Comparison of ENCODE assay signal across 1 cellular context in the genomic region with DNA sequence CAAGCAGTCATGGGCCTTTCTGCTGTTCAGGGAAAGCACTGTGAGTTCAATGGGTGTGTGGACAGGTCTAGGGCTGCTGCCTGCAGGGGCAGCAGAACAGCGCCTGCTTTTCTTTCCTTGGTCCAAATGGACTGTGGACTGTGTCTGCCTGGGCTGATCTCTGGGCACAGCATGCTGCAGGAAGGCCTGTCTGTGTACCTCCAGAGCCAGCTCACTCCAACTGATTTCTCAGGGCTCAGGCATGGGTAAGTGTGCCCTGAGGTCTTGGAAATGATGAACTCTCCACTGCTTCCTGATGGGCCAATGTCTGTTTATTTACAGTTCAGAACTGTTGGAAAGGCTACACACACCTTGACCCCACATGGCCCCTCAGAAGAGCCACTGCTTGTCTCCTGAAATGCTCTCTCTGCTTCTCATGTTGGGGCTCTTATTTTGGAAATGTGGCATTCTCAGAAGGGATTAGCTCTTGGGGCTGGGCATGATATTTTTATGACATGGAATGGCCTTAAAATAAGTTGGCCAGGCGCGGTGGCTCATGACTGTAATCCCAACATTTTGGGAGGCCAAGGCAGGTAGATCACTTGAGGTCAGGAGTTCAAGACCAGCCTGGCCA.
TF ChIP-seq lines count a peak whose summit lies in the region.

No MANE protein-coding gene starts in this region.

TF ChIP-seq in HepG2, 621 proteins besides CTCF, POLR2A, EP300 and RAD21 (continued from another document and continues in another):
- TF ChIP-seq POGZ (CRISPR knock-in tag; IDR thresholded peaks at IDR 0.05), result no peak
- TF ChIP-seq, protein P1, sequence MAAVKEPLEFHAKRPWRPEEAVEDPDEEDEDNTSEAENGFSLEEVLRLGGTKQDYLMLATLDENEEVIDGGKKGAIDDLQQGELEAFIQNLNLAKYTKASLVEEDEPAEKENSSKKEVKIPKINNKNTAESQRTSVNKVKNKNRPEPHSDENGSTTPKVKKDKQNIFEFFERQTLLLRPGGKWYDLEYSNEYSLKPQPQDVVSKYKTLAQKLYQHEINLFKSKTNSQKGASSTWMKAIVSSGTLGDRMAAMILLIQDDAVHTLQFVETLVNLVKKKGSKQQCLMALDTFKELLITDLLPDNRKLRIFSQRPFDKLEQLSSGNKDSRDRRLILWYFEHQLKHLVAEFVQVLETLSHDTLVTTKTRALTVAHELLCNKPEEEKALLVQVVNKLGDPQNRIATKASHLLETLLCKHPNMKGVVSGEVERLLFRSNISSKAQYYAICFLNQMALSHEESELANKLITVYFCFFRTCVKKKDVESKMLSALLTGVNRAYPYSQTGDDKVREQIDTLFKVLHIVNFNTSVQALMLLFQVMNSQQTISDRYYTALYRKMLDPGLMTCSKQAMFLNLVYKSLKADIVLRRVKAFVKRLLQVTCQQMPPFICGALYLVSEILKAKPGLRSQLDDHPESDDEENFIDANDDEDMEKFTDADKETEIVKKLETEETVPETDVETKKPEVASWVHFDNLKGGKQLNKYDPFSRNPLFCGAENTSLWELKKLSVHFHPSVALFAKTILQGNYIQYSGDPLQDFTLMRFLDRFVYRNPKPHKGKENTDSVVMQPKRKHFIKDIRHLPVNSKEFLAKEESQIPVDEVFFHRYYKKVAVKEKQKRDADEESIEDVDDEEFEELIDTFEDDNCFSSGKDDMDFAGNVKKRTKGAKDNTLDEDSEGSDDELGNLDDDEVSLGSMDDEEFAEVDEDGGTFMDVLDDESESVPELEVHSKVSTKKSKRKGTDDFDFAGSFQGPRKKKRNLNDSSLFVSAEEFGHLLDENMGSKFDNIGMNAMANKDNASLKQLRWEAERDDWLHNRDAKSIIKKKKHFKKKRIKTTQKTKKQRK (IDR thresholded peaks at IDR 0.05; ENCODE audit: low read length), result no peak
- no peak for TF ChIP-seq ETV6 (CRISPR knock-in tag; conservative IDR thresholded peaks at IDR 0.05)
- TF ChIP-seq TEAD3 (CRISPR knock-in tag; optimal IDR thresholded peaks at IDR 0.05; ENCODE audit: borderline replicate concordance), result no peak
- TF ChIP-seq ZNF260 (CRISPR knock-in tag; IDR thresholded peaks at IDR 0.05; ENCODE audit: borderline replicate concordance, low read depth), result no peak
- no peak for TF ChIP-seq NAIF1 (CRISPR knock-in tag; IDR thresholded peaks at IDR 0.05; ENCODE audit: borderline replicate concordance)
- TF ChIP-seq NONO (IDR thresholded peaks at IDR 0.05), result no peak
- 0 out of 2 replicates have a peak, but pooled peaks have one; percentile 13 for TF ChIP-seq NONO (CRISPR knock-in tag; conservative IDR thresholded peaks at IDR 0.05)
- TF ChIP-seq CREM (IDR thresholded peaks at IDR 0.05), result no peak
- no peak for TF ChIP-seq CREM (CRISPR knock-in tag; IDR thresholded peaks at IDR 0.05)
- no peak for TF ChIP-seq AGO2 (optimal IDR thresholded peaks at IDR 0.05; ENCODE audit: low read depth, low read length)
- TF ChIP-seq FOXA3 (CRISPR knock-in tag; IDR thresholded peaks at IDR 0.05), result peak; percentile 22; the same call in 1 of the 2 replicates
- TF ChIP-seq ZNF232 (CRISPR knock-in tag; IDR thresholded peaks at IDR 0.05; ENCODE audit: borderline replicate concordance), result no peak
- TF ChIP-seq ZFP1 (CRISPR knock-in tag; IDR thresholded peaks at IDR 0.05), result no peak
- no peak for TF ChIP-seq PLRG1 (conservative IDR thresholded peaks at IDR 0.05)
- no peak for TF ChIP-seq RELA (CRISPR knock-in tag; IDR thresholded peaks at IDR 0.05)
- TF ChIP-seq ZBTB3 (CRISPR knock-in tag; IDR thresholded peaks at IDR 0.05; ENCODE audit: borderline replicate concordance, low read depth), result no peak
- TF ChIP-seq PRPF4 (IDR thresholded peaks at IDR 0.05; ENCODE audit: low read depth, low read length, poor library complexity, severe bottlenecking), result no peak
- no peak for TF ChIP-seq NFYB (CRISPR knock-in tag; IDR thresholded peaks at IDR 0.05)
- TF ChIP-seq SETDB1 (CRISPR knock-in tag; IDR thresholded peaks at IDR 0.05; ENCODE audit: borderline replicate concordance), result no peak
- no peak for TF ChIP-seq ZBTB39 (CRISPR knock-in tag; IDR thresholded peaks at IDR 0.05)
- TF ChIP-seq, protein P2, sequence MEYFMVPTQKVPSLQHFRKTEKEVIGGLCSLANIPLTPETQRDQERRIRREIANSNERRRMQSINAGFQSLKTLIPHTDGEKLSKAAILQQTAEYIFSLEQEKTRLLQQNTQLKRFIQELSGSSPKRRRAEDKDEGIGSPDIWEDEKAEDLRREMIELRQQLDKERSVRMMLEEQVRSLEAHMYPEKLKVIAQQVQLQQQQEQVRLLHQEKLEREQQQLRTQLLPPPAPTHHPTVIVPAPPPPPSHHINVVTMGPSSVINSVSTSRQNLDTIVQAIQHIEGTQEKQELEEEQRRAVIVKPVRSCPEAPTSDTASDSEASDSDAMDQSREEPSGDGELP (IDR thresholded peaks at IDR 0.05; ENCODE audit: borderline replicate concordance, low read depth), result no peak
- TF ChIP-seq RFXANK (CRISPR knock-in tag; IDR thresholded peaks at IDR 0.05), result no peak
- TF ChIP-seq SP5 (CRISPR knock-in tag; IDR thresholded peaks at IDR 0.05; ENCODE audit: borderline replicate concordance, low read depth), result no peak
- peak; percentile 24; the same call in 1 of the 2 replicates for TF ChIP-seq SALL1 (CRISPR knock-in tag; IDR thresholded peaks at IDR 0.05)
- TF ChIP-seq PTBP1 (IDR thresholded peaks at IDR 0.05; ENCODE audit: low read depth, low read length, poor library complexity, severe bottlenecking), result no peak
- peak; percentile 57; the same call in 1 of the 2 replicates for TF ChIP-seq ZSCAN25 (CRISPR knock-in tag; IDR thresholded peaks at IDR 0.05)
- no peak for TF ChIP-seq ZGPAT (CRISPR knock-in tag; IDR thresholded peaks at IDR 0.05)
- no peak for TF ChIP-seq ZMAT5 (CRISPR knock-in tag; IDR thresholded peaks at IDR 0.05; ENCODE audit: borderline replicate concordance, low read depth)
- TF ChIP-seq ZZZ3 (CRISPR knock-in tag; IDR thresholded peaks at IDR 0.05; ENCODE audit: borderline replicate concordance), result no peak
- peak; percentile 5; the same call in 1 of the 2 replicates for TF ChIP-seq SMC3 (IDR thresholded peaks at IDR 0.05; ENCODE audit: low read length)
- no peak for TF ChIP-seq GTF2F1 (IDR thresholded peaks at IDR 0.05; ENCODE audit: low read length)
- no peak for TF ChIP-seq RARG (CRISPR knock-in tag; IDR thresholded peaks at IDR 0.05; ENCODE audit: low read depth)
- TF ChIP-seq XRCC5 (optimal IDR thresholded peaks at IDR 0.05; ENCODE audit: low read length), result peak; percentile 85
- TF ChIP-seq ARNT (IDR thresholded peaks at IDR 0.05), result no peak
- no peak for TF ChIP-seq MLLT10 (CRISPR knock-in tag; IDR thresholded peaks at IDR 0.05)
- no peak for TF ChIP-seq ZKSCAN1 (IDR thresholded peaks at IDR 0.05; ENCODE audit: low read length)
- no peak for TF ChIP-seq POLR2G (IDR thresholded peaks at IDR 0.05; ENCODE audit: low read depth, low read length)
- TF ChIP-seq HNRNPUL1 (IDR thresholded peaks at IDR 0.05; ENCODE audit: low read depth, low read length), result no peak
- TF ChIP-seq SRY (CRISPR knock-in tag; IDR thresholded peaks at IDR 0.05), result no peak
- no peak for TF ChIP-seq ZNF577 (CRISPR knock-in tag; IDR thresholded peaks at IDR 0.05; ENCODE audit: borderline replicate concordance, low read depth)
- TF ChIP-seq MBD4 (IDR thresholded peaks at IDR 0.05; ENCODE audit: borderline replicate concordance, low read length), result no peak
- TF ChIP-seq, protein P3, sequence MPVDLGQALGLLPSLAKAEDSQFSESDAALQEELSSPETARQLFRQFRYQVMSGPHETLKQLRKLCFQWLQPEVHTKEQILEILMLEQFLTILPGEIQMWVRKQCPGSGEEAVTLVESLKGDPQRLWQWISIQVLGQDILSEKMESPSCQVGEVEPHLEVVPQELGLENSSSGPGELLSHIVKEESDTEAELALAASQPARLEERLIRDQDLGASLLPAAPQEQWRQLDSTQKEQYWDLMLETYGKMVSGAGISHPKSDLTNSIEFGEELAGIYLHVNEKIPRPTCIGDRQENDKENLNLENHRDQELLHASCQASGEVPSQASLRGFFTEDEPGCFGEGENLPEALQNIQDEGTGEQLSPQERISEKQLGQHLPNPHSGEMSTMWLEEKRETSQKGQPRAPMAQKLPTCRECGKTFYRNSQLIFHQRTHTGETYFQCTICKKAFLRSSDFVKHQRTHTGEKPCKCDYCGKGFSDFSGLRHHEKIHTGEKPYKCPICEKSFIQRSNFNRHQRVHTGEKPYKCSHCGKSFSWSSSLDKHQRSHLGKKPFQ (CRISPR knock-in tag; IDR thresholded peaks at IDR 0.05; ENCODE audit: insufficient replicate concordance), result no peak
- TF ChIP-seq, protein P4, sequence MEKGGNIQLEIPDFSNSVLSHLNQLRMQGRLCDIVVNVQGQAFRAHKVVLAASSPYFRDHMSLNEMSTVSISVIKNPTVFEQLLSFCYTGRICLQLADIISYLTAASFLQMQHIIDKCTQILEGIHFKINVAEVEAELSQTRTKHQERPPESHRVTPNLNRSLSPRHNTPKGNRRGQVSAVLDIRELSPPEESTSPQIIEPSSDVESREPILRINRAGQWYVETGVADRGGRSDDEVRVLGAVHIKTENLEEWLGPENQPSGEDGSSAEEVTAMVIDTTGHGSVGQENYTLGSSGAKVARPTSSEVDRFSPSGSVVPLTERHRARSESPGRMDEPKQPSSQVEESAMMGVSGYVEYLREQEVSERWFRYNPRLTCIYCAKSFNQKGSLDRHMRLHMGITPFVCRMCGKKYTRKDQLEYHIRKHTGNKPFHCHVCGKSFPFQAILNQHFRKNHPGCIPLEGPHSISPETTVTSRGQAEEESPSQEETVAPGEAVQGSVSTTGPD (CRISPR knock-in tag; IDR thresholded peaks at IDR 0.05), result no peak
- no peak for TF ChIP-seq ZNF652 (CRISPR knock-in tag; IDR thresholded peaks at IDR 0.05; ENCODE audit: borderline replicate concordance, low read depth)
- TF ChIP-seq PRDM10 (CRISPR knock-in tag; IDR thresholded peaks at IDR 0.05; ENCODE audit: low read depth), result no peak
- TF ChIP-seq ZNF292 (CRISPR knock-in tag; IDR thresholded peaks at IDR 0.05; ENCODE audit: borderline replicate concordance, low read depth), result peak; percentile 96; the same call in 1 of the 2 replicates
- TF ChIP-seq NCOA5 (CRISPR knock-in tag; IDR thresholded peaks at IDR 0.05), result no peak
- peak; percentile 48; the same call in 1 of the 2 replicates for TF ChIP-seq SAP130 (CRISPR knock-in tag; IDR thresholded peaks at IDR 0.05; ENCODE audit: low read depth)
- no peak for TF ChIP-seq ZNF10 (CRISPR knock-in tag; IDR thresholded peaks at IDR 0.05; ENCODE audit: borderline replicate concordance, low read depth)
- no peak for TF ChIP-seq NPAS2 (CRISPR knock-in tag; IDR thresholded peaks at IDR 0.05; ENCODE audit: borderline replicate concordance)
- no peak for TF ChIP-seq ZNF101 (CRISPR knock-in tag; IDR thresholded peaks at IDR 0.05; ENCODE audit: borderline replicate concordance, low read depth)
- no peak for TF ChIP-seq ZSCAN21 (CRISPR knock-in tag; IDR thresholded peaks at IDR 0.05; ENCODE audit: borderline replicate concordance)
